2 cellular contexts compared by ENCODE assay signal in genomic region chr19:8698433-8699063, GRCh38.
A peak's percentile ranks its signal among the peaks of the same experiment; 100 is the strongest.
TF ChIP-seq lines count a peak whose summit lies in the region.

Gene ACTL9, minus strand, starts transcription at chr19:8698795. Its CDS starts 94 bp downstream, at chr19:8698701.

TF ChIP-seq in IMR-90, 13 proteins besides CTCF, POLR2A, EP300 and RAD21:
- TF ChIP-seq RCOR1 (IDR thresholded peaks at IDR 0.05; ENCODE audit: insufficient replicate concordance, low read length) (no peak), FOS (IDR thresholded peaks at IDR 0.05; ENCODE audit: low read depth, low read length) (no peak), ELK1 (IDR thresholded peaks at IDR 0.05; ENCODE audit: borderline replicate concordance, low read depth, low read length) (no peak), CEBPB (IDR thresholded peaks at IDR 0.05; ENCODE audit: low read depth, low read length) (no peak), MAZ (IDR thresholded peaks at IDR 0.05; ENCODE audit: borderline replicate concordance, low read depth, low read length) (no peak), MAFK (IDR thresholded peaks at IDR 0.05; ENCODE audit: low read depth, low read length) (no peak), CHD1 (IDR thresholded peaks at IDR 0.05; ENCODE audit: low read depth, low read length) (no peak), USF2 (IDR thresholded peaks at IDR 0.05; ENCODE audit: low read depth, low read length) (no peak), BHLHE40 (IDR thresholded peaks at IDR 0.05; ENCODE audit: low read depth, low read length) (no peak), SMC3 (IDR thresholded peaks at IDR 0.05; ENCODE audit: low read depth, low read length) (no peak), NFE2L2 (IDR thresholded peaks at IDR 0.05; ENCODE audit: low read depth, low read length) (no peak), MXI1 (IDR thresholded peaks at IDR 0.05; ENCODE audit: borderline replicate concordance, low read depth, low read length) (no peak), RFX5 (IDR thresholded peaks at IDR 0.05; ENCODE audit: low read depth, low read length) (no peak)

TF ChIP-seq in K562, 482 proteins besides CTCF, POLR2A, EP300 and RAD21:
- peak; percentile 9 to 45; a peak in 3 of 4 replicates for TF ChIP-seq NRF1 (conservative IDR thresholded peaks at IDR 0.05 in 1 of 2, IDR thresholded peaks at IDR 0.05 in 1 of 2)
- TF ChIP-seq ZBTB49 (CRISPR knock-in tag; IDR thresholded peaks at IDR 0.05; ENCODE audit: borderline replicate concordance), result no peak
- TF ChIP-seq ARNT (IDR thresholded peaks at IDR 0.05), result no peak
- 0 out of 2 replicates have a peak, but pooled peaks have one; percentile 11 for TF ChIP-seq CREM (IDR thresholded peaks at IDR 0.05; ENCODE audit: low read depth)
- TF ChIP-seq KDM5B (IDR thresholded peaks at IDR 0.05; ENCODE audit: insufficient replicate concordance, low read depth, low read length), result no peak
- TF ChIP-seq SP2 (IDR thresholded peaks at IDR 0.05; ENCODE audit: extremely low read depth, low read depth, low read length, poor library complexity, severe bottlenecking), result no peak
- TF ChIP-seq NR2C2 (CRISPR knock-in tag; IDR thresholded peaks at IDR 0.05), result no peak
- TF ChIP-seq NR2C2 (tag; IDR thresholded peaks at IDR 0.05), result 0 out of 2 replicates have a peak, but pooled peaks have one; percentile 24
- TF ChIP-seq ATF7 (IDR thresholded peaks at IDR 0.05), result no peak
- TF ChIP-seq GMEB1 (CRISPR knock-in tag; IDR thresholded peaks at IDR 0.05), result no peak
- no peak for TF ChIP-seq ZNF778 (CRISPR knock-in tag; IDR thresholded peaks at IDR 0.05)
- TF ChIP-seq HLTF (IDR thresholded peaks at IDR 0.05), result no peak
- TF ChIP-seq NR0B1 (IDR thresholded peaks at IDR 0.05; ENCODE audit: partially characterized antibody), result no peak
- no peak for TF ChIP-seq ZNF655 (CRISPR knock-in tag; IDR thresholded peaks at IDR 0.05)
- no peak for TF ChIP-seq TCFL5 (CRISPR knock-in tag; conservative IDR thresholded peaks at IDR 0.05)
- TF ChIP-seq L3MBTL2 (IDR thresholded peaks at IDR 0.05), result peak; percentile 25
- TF ChIP-seq PKNOX1 (IDR thresholded peaks at IDR 0.05), result no peak
- peak; percentile 23 for TF ChIP-seq HMGN3 (IDR thresholded peaks at IDR 0.05; ENCODE audit: borderline replicate concordance, extremely low read depth, insufficient read length, low read depth, low read length)
- TF ChIP-seq ZNF347 (CRISPR knock-in tag; IDR thresholded peaks at IDR 0.05; ENCODE audit: low read depth), result no peak
- TF ChIP-seq NUFIP1 (IDR thresholded peaks at IDR 0.05; ENCODE audit: partially characterized antibody), result no peak
